ENCODE assay signal across 1 cellular context in genomic region chr10:34859170-34859569, GRCh38.
TF ChIP-seq lines count a peak whose summit lies in the region.

No MANE protein-coding gene starts in this region.

TF ChIP-seq in HepG2, 621 proteins besides CTCF, POLR2A, EP300 and RAD21 (continued from another document):
- TF ChIP-seq NCOR1 (IDR thresholded peaks at IDR 0.05; ENCODE audit: borderline replicate concordance, low read length) (no peak), TOE1 (CRISPR knock-in tag; IDR thresholded peaks at IDR 0.05) (no peak), PRPF4 (IDR thresholded peaks at IDR 0.05; ENCODE audit: low read depth, low read length, poor library complexity, severe bottlenecking) (no peak), ZNF331 (CRISPR knock-in tag; IDR thresholded peaks at IDR 0.05) (no peak), KDM6A (CRISPR knock-in tag; IDR thresholded peaks at IDR 0.05; ENCODE audit: low read depth) (no peak), AKAP8 (CRISPR knock-in tag; IDR thresholded peaks at IDR 0.05) (no peak)
